ENCODE assay signal across 8 cellular contexts in genomic region chr20:18566892-18567738, GRCh38. TPM values are rescaled to one million over a fixed set of nuclear protein-coding genes. Genes with fewer than 3 reads are reported as not detected.
DNase-seq lines count a peak whose midpoint lies in the region; ATAC-seq and TF ChIP-seq lines count a peak whose summit lies in the region.

Gene SMIM26 (plus strand): TSS chr20:18567432. CDS start chr20:18567479, 47 bp downstream.

- intact Hi-C loops in cardiac septum (cut with DNase I) = loop anchor here (5.0 kb wide), 1 partner anchor 60 kb away; the partner anchor contains the start of gene SEC23B

- no peak for TF ChIP-seq CTCF in GM12875 (IDR thresholded peaks at IDR 0.05; ENCODE audit: borderline replicate concordance, insufficient read depth, low read depth, low read length)
- no peak for TF ChIP-seq CTCF in type B pancreatic cell (conservative IDR thresholded peaks at IDR 0.05)

- peak within 1 kb of the TSS; percentile 93 for H3K4me3 Mint-ChIP-seq in type B pancreatic cell

- H3K4me1 ChIP-seq in adipocyte (ENCODE audit: control insufficient read depth, insufficient read depth, low read length) = peaks cover under 1% of the 10 kb centered on the region

- H3K36me3 Mint-ChIP-seq in type B pancreatic cell = peaks cover 17% of the 10 kb centered on the region

- peaks cover 20% of the 10 kb centered on the region for H3K36me3 ChIP-seq in adipocyte (ENCODE audit: control insufficient read depth, insufficient read depth, low read length, severe bottlenecking)

- H3K4me1 Mint-ChIP-seq in type B pancreatic cell (ENCODE audit: unreplicated experiment) = peaks cover 10% of the 10 kb centered on the region

- H3K9ac ChIP-seq in adipocyte (ENCODE audit: low read length) = peak within 1 kb of the TSS; percentile 98

- H3K9me3 ChIP-seq in adipocyte (ENCODE audit: control insufficient read depth, low read length) = no peaks in the 10 kb centered on the region

- ATAC-seq in HG02798 (IDR thresholded peaks at IDR 0.05; ENCODE audit: poor library complexity, unreplicated experiment) = peak; percentile 99

- no peaks in the 10 kb centered on the region for H3K27me3 ChIP-seq in adipocyte (replicated peaks; ENCODE audit: control insufficient read depth, insufficient read depth, low read length)

- H3K9me3 Mint-ChIP-seq in type B pancreatic cell = no peaks in the 10 kb centered on the region

- H3K27ac Mint-ChIP-seq in type B pancreatic cell = peak within 1 kb of the TSS; percentile 98

- no peaks in the 10 kb centered on the region for H3K27me3 Mint-ChIP-seq in type B pancreatic cell

- peak within 1 kb of the TSS; percentile 49 for H3K4me3 ChIP-seq in GM12875 (ENCODE audit: low read depth, low read length)
- peak within 1 kb of the TSS; percentile 97 for H3K4me3 ChIP-seq in adipocyte (ENCODE audit: low read length)

- DNase-seq in NCI-H1436 (lab: John Stamatoyannopoulos, UW) (peak; percentile 88), T follicular helper cell (ENCODE audit: low read depth) (peak; percentile 84), adipocyte (ENCODE audit: low read depth) (peak; percentile 97), cardiac septum (ENCODE audit: low spot score) (peak; percentile 97), pons (ENCODE audit: low spot score) (peak; percentile 85), type B pancreatic cell (ENCODE audit: extremely low spot score, unreplicated experiment) (peak; percentile 89)

RNA-seq across cellular contexts. Expression of gene SMIM26, which starts in this region (rescaled TPM):
- total RNA-seq in cardiac septum (84.4 TPM), type B pancreatic cell (ENCODE audit: low replicate concordance) (61.6 and 66.4 TPM in 2 replicates)

Comparison
In these comparisons a context has a peak if more than half of its experiments do, and no peak if none do; other contexts are left out.
1. Peak in every context shown above with its lines: DNase-seq, ATAC-seq and H3K4me3 ChIP-seq.